ENCODE assay signal across 20 cellular contexts in the genomic region with DNA sequence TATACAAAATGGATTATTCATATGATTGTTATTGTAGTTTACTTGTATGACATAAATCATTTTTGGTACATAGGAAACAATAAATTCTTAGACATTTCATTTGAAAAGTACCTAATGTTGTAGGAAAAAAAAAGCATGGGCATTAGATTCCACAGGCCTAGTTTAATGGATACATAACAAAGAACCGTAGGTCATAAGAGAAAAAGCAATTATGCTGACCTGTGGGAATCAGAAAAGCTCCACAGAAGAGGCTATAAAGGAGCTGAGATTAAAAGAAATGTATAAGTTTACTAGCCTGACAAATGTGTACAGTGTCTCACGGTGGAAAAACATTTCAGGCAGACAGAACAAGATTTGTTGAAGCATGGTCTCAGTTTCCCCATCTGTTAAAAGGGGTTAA. TPM values are rescaled to one million over a fixed set of nuclear protein-coding genes. Genes with fewer than 3 reads are reported as not detected.
A peak's percentile ranks its signal among the peaks of the same experiment; 100 is the strongest.
DNase-seq lines count a peak whose midpoint lies in the region; ATAC-seq, FAIRE-seq and TF ChIP-seq lines count a peak whose summit lies in the region.
"Had no signal": no experiment of that assay in that cellular context is flagged by ENCODE, and none has a peak within 500 bp of the region (broad histone marks: within the 10 kb centered on the region; RNA-seq: fewer than 3 reads in every experiment).

No MANE protein-coding gene starts in this region.

- H2AFZ ChIP-seq in GM23248 (peak overlapping the region; percentile 34; the same call in 1 of the 2 replicates), IMR-90 (replicated peaks; ENCODE audit: low read length, poor library complexity) (no peak overlapping the region), GM12878 (ENCODE audit: control insufficient read depth, low read depth, low read length) (peak overlapping the region; percentile 42), osteoblast (ENCODE audit: low read length) (peak overlapping the region; percentile 90)
- H2AFZ ChIP-seq: PC-9 had no signal

- H3K14ac ChIP-seq in IMR-90 (replicated peaks; ENCODE audit: low read depth, low read length), result no peak overlapping the region

- H4K20me1 ChIP-seq in GM23248 (ENCODE audit: insufficient read depth), result no peaks in the 10 kb centered on the region
- no peaks in the 10 kb centered on the region for H4K20me1 ChIP-seq in IMR-90 (ENCODE audit: insufficient read depth, low read length)
- H4K20me1 ChIP-seq in GM12878 (ENCODE audit: control insufficient read depth, insufficient read depth), result no peaks in the 10 kb centered on the region
- H4K20me1 ChIP-seq in osteoblast (ENCODE audit: insufficient read depth, low read length), result no peaks in the 10 kb centered on the region
- H4K20me1 ChIP-seq: BLaER1 had no signal

- in situ Hi-C loops in GM23248 (cut with MboI), result loop anchor here (25.0 kb wide), 1 partner anchor 1644 kb away; no protein-coding TSS in a partner anchor
- in situ Hi-C loops in IMR-90 (cut with MboI; ENCODE audit: low sequenced_read_pairs), result no loop called here
- in situ Hi-C loops in GM12878 (cut with MboI), result no loop called here

- H3K79me1 ChIP-seq in IMR-90 (ENCODE audit: low read depth in 1 of 2, low read length in 2 of 2), result peaks cover 29 to 38% of the 10 kb centered on the region in 2 experiments

- peak overlapping the region; percentile 86; the same call in 1 of the 2 replicates for H3K23ac ChIP-seq in IMR-90 (ENCODE audit: low read depth, low read length)

- no peak for TF ChIP-seq RAD21 in IMR-90 (IDR thresholded peaks at IDR 0.05; ENCODE audit: low read length)
- no peak for TF ChIP-seq RAD21 in GM12878 (IDR thresholded peaks at IDR 0.05; ENCODE audit: insufficient read depth, low read depth, low read length)

- H3K4me2 ChIP-seq in GM23248 (ENCODE audit: unreplicated experiment) (no peak overlapping the region), IMR-90 (ENCODE audit: low read depth, low read length) (no peak overlapping the region), GM12878 (ENCODE audit: control insufficient read depth, insufficient read depth) (0 out of 2 replicates have a peak overlapping the region, but pooled peaks have one; percentile 13), osteoblast (ENCODE audit: insufficient read depth, low read length) (no peak overlapping the region)
- H3K4me2 ChIP-seq: PC-9 had no signal

- TF ChIP-seq POLR2A in IMR-90 (IDR thresholded peaks at IDR 0.05; ENCODE audit: low read depth, low read length) (no peak), GM12878 (IDR thresholded peaks at IDR 0.05; ENCODE audit: low read depth, low read length) (no peak)

- peaks cover 14% of the 10 kb centered on the region; the same call in 1 of the 2 replicates for H3K4me1 ChIP-seq in GM23248 (ENCODE audit: insufficient read depth)
- H3K4me1 ChIP-seq in IMR-90 (ENCODE audit: control insufficient read depth, insufficient read depth, low read length), result peaks cover 2% of the 10 kb centered on the region; the same call in 1 of the 2 replicates
- no peaks in the 10 kb centered on the region; the same call in 1 of the 2 replicates for H3K4me1 ChIP-seq in GM12878 (ENCODE audit: control insufficient read depth, insufficient read depth, low read length)
- peaks cover 16% of the 10 kb centered on the region for H3K4me1 ChIP-seq in osteoblast (ENCODE audit: insufficient read depth, low read length)

- no peaks in the 10 kb centered on the region for H3K9me1 ChIP-seq in IMR-90 (ENCODE audit: insufficient read depth, low read length)

- no peak overlapping the region for H3K27ac ChIP-seq in GM23248
- no peak overlapping the region for H3K27ac ChIP-seq in IMR-90 (ENCODE audit: insufficient read depth, low read length)
- no peak overlapping the region for H3K27ac ChIP-seq in GM12878 (ENCODE audit: control insufficient read depth, insufficient read depth)
- no peak overlapping the region for H3K27ac ChIP-seq in osteoblast (ENCODE audit: low read depth, low read length)
- H3K27ac ChIP-seq: BLaER1, PC-9 had no signal

- ATAC-seq in IMR-90 (ENCODE audit: low read depth) (no peak), GM12878 (no peak)
- no peak for ATAC-seq in activated CD8-positive, alpha-beta T cell treated with anti-CD3 and anti-CD28 coated beads for 36 hours

- no peak overlapping the region for H3K27ac Mint-ChIP-seq in activated CD8-positive, alpha-beta T cell treated with anti-CD3 and anti-CD28 coated beads for 36 hours

- no peak overlapping the region for H2AK9ac ChIP-seq in IMR-90 (replicated peaks; ENCODE audit: low read depth, low read length, poor library complexity)

- DNase-seq in GM23248 (no peak), IMR-90 (no peak), GM12878 (ENCODE audit: low read depth, low spot score) (no peak), osteoblast (ENCODE audit: insufficient read length, low spot score, missing footprints) (no peak), posterior cingulate gyrus (no peak)
- DNase-seq in NK-92 treated with Interleukin-12 subunit alpha and Interleukin-12 subunit beta, amount 100 ng/mL, for 24 hours (lab: John Stamatoyannopoulos, UW), result no peak
- DNase-seq in activated CD8-positive, alpha-beta T cell treated with anti-CD3 and anti-CD28 coated beads for 36 hours, result no peak
- DNase-seq: Calu3; CD4-positive, alpha-beta memory T cell; DMS53; H9; NCI-H1417; NCI-H187; NCI-H2107; NCI-H510A; NCI-H774; PC-9; SW 1271 had no signal

- H3K4me3 ChIP-seq in GM23248 (no peak overlapping the region), IMR-90 (ENCODE audit: insufficient read depth, low read depth, low read length) (no peak overlapping the region), GM12878 (no peak overlapping the region), osteoblast (ENCODE audit: insufficient read depth, low read length) (no peak overlapping the region)
- H3K4me3 ChIP-seq: BLaER1, PC-9 had no signal

- H3K9me3 Mint-ChIP-seq in activated CD8-positive, alpha-beta T cell treated with anti-CD3 and anti-CD28 coated beads for 36 hours, result no peaks in the 10 kb centered on the region
- H3K9me3 Mint-ChIP-seq: H9 had no signal

- H3K36me3 ChIP-seq in GM23248 (ENCODE audit: low read depth) (0 out of 2 replicates have a peak, but pooled peaks cover 3% of the 10 kb centered on the region), IMR-90 (ENCODE audit: control insufficient read depth, insufficient read depth, low read length) (no peaks in the 10 kb centered on the region), GM12878 (ENCODE audit: control insufficient read depth in 2 of 2, insufficient read depth in 2 of 2, low read length in 1 of 2) (no peaks in the 10 kb centered on the region), osteoblast (ENCODE audit: insufficient read depth, low read length) (peaks cover 10% of the 10 kb centered on the region)

- no peak for TF ChIP-seq EP300 in GM12878 (IDR thresholded peaks at IDR 0.05; ENCODE audit: borderline replicate concordance in 1 of 2, control insufficient read depth in 1 of 2, low read depth in 2 of 2, low read length in 2 of 2)

- H3K36me3 Mint-ChIP-seq in activated CD8-positive, alpha-beta T cell treated with anti-CD3 and anti-CD28 coated beads for 36 hours (ENCODE audit: low read depth), result peaks cover 11% of the 10 kb centered on the region
- H3K36me3 Mint-ChIP-seq: CD4-positive, alpha-beta memory T cell had no signal

- H3K27me3 ChIP-seq in GM23248 (replicated peaks; ENCODE audit: insufficient read depth) (no peaks in the 10 kb centered on the region), IMR-90 (ENCODE audit: control insufficient read depth, insufficient read depth, low read length) (no peaks in the 10 kb centered on the region), GM12878 (replicated peaks in 1 of 2; ENCODE audit: control insufficient read depth in 2 of 2, insufficient read depth in 2 of 2, low read length in 1 of 2) (no peaks in the 10 kb centered on the region), osteoblast (ENCODE audit: insufficient read depth, low read length) (no peaks in the 10 kb centered on the region)
- H3K27me3 ChIP-seq: BLaER1 had no signal

- H2BK15ac ChIP-seq in IMR-90 (ENCODE audit: low read depth, low read length), result no peak overlapping the region

- H3K9ac ChIP-seq in GM23248 (no peak overlapping the region), IMR-90 (ENCODE audit: low read depth, low read length) (no peak overlapping the region; the same call in 1 of the 2 replicates), GM12878 (ENCODE audit: control insufficient read depth, insufficient read depth, low read length) (no peak overlapping the region)
- H3K9ac ChIP-seq: BLaER1 had no signal

- H2BK20ac ChIP-seq in IMR-90 (ENCODE audit: low read depth, low read length), result no peak overlapping the region

- H4K91ac ChIP-seq in IMR-90 (ENCODE audit: insufficient read depth, low read depth, low read length), result no peak overlapping the region

- H3K56ac ChIP-seq in IMR-90 (ENCODE audit: extremely low read depth, insufficient read depth, low read length), result no peak overlapping the region

- peaks cover 18% of the 10 kb centered on the region for H3K27me3 Mint-ChIP-seq in activated CD8-positive, alpha-beta T cell treated with anti-CD3 and anti-CD28 coated beads for 36 hours
- H3K27me3 Mint-ChIP-seq: CD4-positive, alpha-beta memory T cell had no signal

- intact Hi-C loops in IMR-90 (cut with micrococcal nuclease), result no loop called here
- intact Hi-C loops in GM12878 (cut with micrococcal nuclease; ENCODE audit: unreplicated experiment), result no loop called here
- intact Hi-C loops in posterior cingulate gyrus (cut with DNase I), result no loop called here
- intact Hi-C loops in activated CD8-positive, alpha-beta T cell treated with anti-CD3 and anti-CD28 coated beads for 36 hours (cut with micrococcal nuclease), result no loop called here

- no TSS peak for BruUV-seq in IMR-90 (replicated peaks; lab: Mats Ljungman, UMichigan)
- BruUV-seq in GM12878 (replicated peaks; lab: Mats Ljungman, UMichigan), result no TSS peak

- WGBS in GM23248 (ENCODE audit: low coverage in 1 of 2, low lambda C conversion rate in 2 of 2, missing lambda C conversion rate in 2 of 2), 2 experiments, result 97 to 98% methylated on average over 2 of the region's 2 CpGs
- no CpG with 5 or more reads among the region's 2 CpGs for whole genome bisulfite sequencing in IMR-90 (ENCODE audit: extremely low coverage in 2 of 2, insufficient read length in 1 of 2), 2 experiments
- WGBS in GM12878 (ENCODE audit: insufficient coverage, insufficient replicate concordance, low lambda C conversion rate, missing lambda C conversion rate), result 68% methylated on average over 2 of the region's 2 CpGs

- H3K4ac ChIP-seq in IMR-90 (ENCODE audit: low read depth, low read length), result no peak overlapping the region

- no peaks in the 10 kb centered on the region for H3F3A ChIP-seq in GM23248 (ENCODE audit: insufficient read depth)

- SMC1A ChIA-PET in GM12878 (lab: Charles Lee; ENCODE audit: uncharacterized antibody, unreplicated experiment), result interaction anchor here (0.6 to 1.2 kb wide), 2 partner anchors 373 to 1602 kb away, joined by 3 read pairs; no protein-coding TSS in a partner anchor

- H2BK5ac ChIP-seq in IMR-90 (ENCODE audit: low read depth, low read length, poor library complexity, severe bottlenecking), result no peak overlapping the region

- dilution Hi-C loops in IMR-90 (cut with HindIII; ENCODE audit: low sequenced_read_pairs, unreplicated experiment), result no loop called here

- no peak overlapping the region for H3K18ac ChIP-seq in IMR-90 (ENCODE audit: low read depth, low read length)

- POLR2A ChIA-PET in IMR-90 (lab: Charles Lee; ENCODE audit: unreplicated experiment) (no interaction called here), GM12878 (lab: Charles Lee) (interaction anchor here (0.6 to 1.6 kb wide), 2 partner anchors 9 to 285 kb away, joined by 3 to 4 read pairs; no protein-coding TSS in a partner anchor)
- POLR2A ChIA-PET in activated CD8-positive, alpha-beta T cell treated with anti-CD3 and anti-CD28 coated beads for 36 hours (lab: Charles Lee), result no interaction called here

- no peak overlapping the region for H4K5ac ChIP-seq in IMR-90 (ENCODE audit: low read depth, low read length)

- H3K4me3 Mint-ChIP-seq in activated CD8-positive, alpha-beta T cell treated with anti-CD3 and anti-CD28 coated beads for 36 hours, result no peak overlapping the region
- H3K4me3 Mint-ChIP-seq: CD4-positive, alpha-beta memory T cell; H9 had no signal

- no peaks in the 10 kb centered on the region for H3K9me2 ChIP-seq in GM23248 (ENCODE audit: insufficient read depth)

- H4K8ac ChIP-seq in IMR-90 (ENCODE audit: low read depth in 2 of 2, low read length in 2 of 2), result 0 out of 4 replicates have a peak overlapping the region, but pooled peaks of 1 of the 2 experiments have one; percentile 77

- RAD21 ChIA-PET in GM12878 (lab: Charles Lee; ENCODE audit: unreplicated experiment), result no interaction called here

- H2BK120ac ChIP-seq in IMR-90 (ENCODE audit: low read depth, low read length), result no peak overlapping the region

- H2AK5ac ChIP-seq in IMR-90 (ENCODE audit: low read depth, low read length), result no peak overlapping the region

- H3K79me2 ChIP-seq in GM23248 (ENCODE audit: insufficient read depth) (peaks cover 62% of the 10 kb centered on the region), GM12878 (ENCODE audit: control insufficient read depth, insufficient read depth, low read length) (peaks cover 27% of the 10 kb centered on the region), osteoblast (ENCODE audit: insufficient read depth, low read length) (peaks cover 48% of the 10 kb centered on the region)

- H3K4me1 Mint-ChIP-seq in activated CD8-positive, alpha-beta T cell treated with anti-CD3 and anti-CD28 coated beads for 36 hours (ENCODE audit: low read depth), result peaks cover 9% of the 10 kb centered on the region

- CTCF ChIA-PET in IMR-90 (lab: Yijun Ruan, JAX) (interaction anchor here (0.6 kb wide), 1 partner anchor 49 kb away, joined by 4 read pairs; no protein-coding TSS in a partner anchor), GM12878 (lab: Yijun Ruan, JAX) (interaction anchor here (1.5 kb wide), 1 partner anchor 9 kb away, joined by 4 read pairs; no protein-coding TSS in a partner anchor)
- CTCF ChIA-PET in activated CD8-positive, alpha-beta T cell treated with anti-CD3 and anti-CD28 coated beads for 36 hours (lab: Charles Lee), result no interaction called here

- H3K9me3 ChIP-seq in GM23248 (ENCODE audit: low read depth), result no peaks in the 10 kb centered on the region
- no peaks in the 10 kb centered on the region; the same call in 1 of the 2 replicates for H3K9me3 ChIP-seq in IMR-90 (ENCODE audit: control insufficient read depth, insufficient read depth, low read length)
- H3K9me3 ChIP-seq in GM12878 (replicated peaks; ENCODE audit: control insufficient read depth, insufficient read depth, low read length), result no peaks in the 10 kb centered on the region
- no peaks in the 10 kb centered on the region for H3K9me3 ChIP-seq in osteoblast (ENCODE audit: low read depth, low read length)
- H3K9me3 ChIP-seq: BLaER1 had no signal

- no peak for FAIRE-seq in GM12878 (lab: Jason Lieb, UNC)

- no peak for TF ChIP-seq CTCF in IMR-90 (conservative IDR thresholded peaks at IDR 0.05; ENCODE audit: low read depth, low read length)
- no peak for TF ChIP-seq CTCF in GM12878 (IDR thresholded peaks at IDR 0.05 in 2 of 3, conservative IDR thresholded peaks at IDR 0.05 in 1 of 3; ENCODE audit: control insufficient read depth in 2 of 3, extremely low read depth in 1 of 3, insufficient read depth in 1 of 3, low read depth in 3 of 3, low read length in 3 of 3)
- TF ChIP-seq CTCF in osteoblast (IDR thresholded peaks at IDR 0.05; ENCODE audit: extremely low read depth, low read depth, low read length), result no peak
- no peak for TF ChIP-seq CTCF in activated CD8-positive, alpha-beta T cell treated with anti-CD3 and anti-CD28 coated beads for 36 hours (IDR thresholded peaks at IDR 0.05)

RNA-seq across cellular contexts. Expression of gene DEPDC1, which starts 3.7 kb away (rescaled TPM):
- total RNA-seq in GM23248 (2014; rRNA removed; shearing (Covaris generic)), result 9.9 and 14.7 TPM in 2 replicates
- polyA plus RNA-seq in GM23248 (2016; fragmentation: Nextera tagmentation; extraction: Ambion mirVana) (14.5 and 15.3 TPM in 2 replicates), IMR-90 (2012; rRNA removed) (5.3 and 7.4 TPM in 2 replicates), GM12878 (2011; rRNA removed) (19.4 and 40.7 TPM in 2 replicates), GM12878 (2014; fragmentation: Illumina TruSeq; extraction: Trizol) (18.3 and 24.9 TPM in 2 replicates), GM12878 (2014; fragmentation: Nextera tagmentation; extraction: Ambion mirVana) (10 to 100 TPM in 1 of 2 experiments, 1 to 10 TPM in 1; 6.9 to 10.1 TPM), GM12878 (2014; rRNA removed) (7.0 and 9.4 TPM in 2 replicates), GM12878 (2016; fragmentation: Nextera tagmentation; extraction: Ambion mirVana) (10 to 100 TPM; 32.3 to 36.5 TPM)
- total RNA-seq in IMR-90 (2012; rRNA removed) (14.7 and 32.5 TPM in 2 replicates), GM12878 (2014; rRNA removed) (15.7 and 20.2 TPM in 2 replicates), GM12878 (2014; rRNA removed; fragmentation: Illumina TruSeq; extraction: Trizol) (20.5 and 21.5 TPM in 2 replicates), GM12878 (2021) (16.8 and 16.9 TPM in 2 replicates), osteoblast (1.4 and 2.4 TPM in 2 replicates)
- polyA plus RNA-seq in IMR-90 (2012; cell fraction: cytosol; rRNA removed), result 0.40 and 0.87 TPM in 2 replicates
- 0.28 and 1.8 TPM in 2 replicates for polyA plus RNA-seq in IMR-90 (2012; cell fraction: nucleus; rRNA removed; ENCODE audit: low replicate concordance)
- total RNA-seq in GM12878 (2013; cell fraction: nucleolus; rRNA removed), result 16.1 and 18.0 TPM in 2 replicates
- polyA plus RNA-seq in GM12878 (2011; ENCODE audit: low read depth), result 2.2 TPM
- 4.6 and 6.2 TPM in 2 replicates for polyA plus RNA-seq in GM12878 (2011; cell fraction: cytosol; rRNA removed)
- polyA plus RNA-seq in GM12878 (2011; cell fraction: nucleus; rRNA removed), result 26.8 and 27.9 TPM in 2 replicates
- 4.1 and 7.5 TPM in 2 replicates for polyA plus RNA-seq in GM12878 (2012)
- polyA minus RNA-seq in GM12878 (2011; rRNA and poly(A)+ RNA removed), result 7.5 and 17.5 TPM in 2 replicates
- 6.7 and 14.2 TPM in 2 replicates for polyA minus RNA-seq in GM12878 (2011; cell fraction: cytosol; rRNA and poly(A)+ RNA removed)
- 11.0 and 12.4 TPM in 2 replicates for polyA minus RNA-seq in GM12878 (2011; cell fraction: nucleus; rRNA and poly(A)+ RNA removed)
- total RNA-seq in activated CD8-positive, alpha-beta T cell treated with anti-CD3 and anti-CD28 coated beads for 36 hours, result 10 to 100 TPM; 15.7 to 16.0 TPM
- total RNA-seq: CD4-positive, alpha-beta memory T cell had no signal
- polyA plus RNA-seq: CD4-positive, alpha-beta memory T cell had no signal

RNA-seq across cellular contexts. Expression of gene RPE65, which starts 43.4 kb away (rescaled TPM):
- not detected in 2 replicates for total RNA-seq in GM23248 (2014; rRNA removed; shearing (Covaris generic))
- not detected in 2 replicates for polyA plus RNA-seq in GM23248 (2016; fragmentation: Nextera tagmentation; extraction: Ambion mirVana)
- under 0.01 TPM in 1 of 2 replicates, not detected in the other for total RNA-seq in IMR-90 (2012; rRNA removed)
- not detected in 2 replicates for polyA plus RNA-seq in IMR-90 (2012; rRNA removed)
- polyA plus RNA-seq in IMR-90 (2012; cell fraction: cytosol; rRNA removed), result not detected in 2 replicates
- polyA plus RNA-seq in IMR-90 (2012; cell fraction: nucleus; rRNA removed; ENCODE audit: low replicate concordance), result not detected in 2 replicates
- total RNA-seq in GM12878 (2013; cell fraction: nucleolus; rRNA removed), result not detected in 2 replicates
- not detected in 2 replicates for total RNA-seq in GM12878 (2014; rRNA removed)
- not detected in 2 replicates for total RNA-seq in GM12878 (2014; rRNA removed; fragmentation: Illumina TruSeq; extraction: Trizol)
- not detected in 2 replicates for total RNA-seq in GM12878 (2021)
- polyA plus RNA-seq in GM12878 (2011; ENCODE audit: low read depth), result not detected
- polyA plus RNA-seq in GM12878 (2011; rRNA removed), result not detected in 2 replicates
- polyA plus RNA-seq in GM12878 (2011; cell fraction: cytosol; rRNA removed), result not detected in 2 replicates
- polyA plus RNA-seq in GM12878 (2011; cell fraction: nucleus; rRNA removed), result not detected in 2 replicates
- polyA plus RNA-seq in GM12878 (2012), result not detected in 2 replicates
- polyA plus RNA-seq in GM12878 (2014; fragmentation: Illumina TruSeq; extraction: Trizol), result not detected in 2 replicates
- polyA plus RNA-seq in GM12878 (2014; fragmentation: Nextera tagmentation; extraction: Ambion mirVana), result not detected
- polyA plus RNA-seq in GM12878 (2014; rRNA removed), result not detected in 2 replicates
- polyA plus RNA-seq in GM12878 (2016; fragmentation: Nextera tagmentation; extraction: Ambion mirVana), result not detected
- not detected in 2 replicates for polyA minus RNA-seq in GM12878 (2011; rRNA and poly(A)+ RNA removed)
- not detected in 2 replicates for polyA minus RNA-seq in GM12878 (2011; cell fraction: cytosol; rRNA and poly(A)+ RNA removed)
- not detected in 2 replicates for polyA minus RNA-seq in GM12878 (2011; cell fraction: nucleus; rRNA and poly(A)+ RNA removed)
- not detected in 2 replicates for total RNA-seq in osteoblast
- total RNA-seq in activated CD8-positive, alpha-beta T cell treated with anti-CD3 and anti-CD28 coated beads for 36 hours, result not detected
- total RNA-seq: A673; Calu3; CD4-positive, alpha-beta memory T cell; H9; PC-9 had no signal
- polyA plus RNA-seq: CD4-positive, alpha-beta memory T cell had no signal
